Comparison of ENCODE assay signal across 1 cellular context in genomic region chr6:129774697-129775447, GRCh38.
TF ChIP-seq lines count a peak whose summit lies in the region.

No MANE protein-coding gene starts in this region.

TF ChIP-seq in endothelial cell of umbilical vein, 7 proteins besides CTCF, POLR2A, EP300 and RAD21 (continued from another document):
- no peak for TF ChIP-seq MAX (IDR thresholded peaks at IDR 0.05; ENCODE audit: insufficient read depth, insufficient read length)
